In genomic region chr19:50203281-50204080, GRCh38 we compare ENCODE assay signal across 1 cellular context.
TF ChIP-seq lines count a peak whose summit lies in the region.

TSS of gene MYH14 (plus strand) at chr19:50203622. CDS start at chr19:50210366, 6,744 bp downstream.

TF ChIP-seq in IMR-90, 13 proteins besides CTCF, POLR2A, EP300 and RAD21 (continued from another document):
- no peak for TF ChIP-seq SMC3 (IDR thresholded peaks at IDR 0.05; ENCODE audit: low read depth, low read length)
- no peak for TF ChIP-seq USF2 (IDR thresholded peaks at IDR 0.05; ENCODE audit: low read depth, low read length)
- no peak for TF ChIP-seq CEBPB (IDR thresholded peaks at IDR 0.05; ENCODE audit: low read depth, low read length)
- no peak for TF ChIP-seq MAZ (IDR thresholded peaks at IDR 0.05; ENCODE audit: borderline replicate concordance, low read depth, low read length)
- TF ChIP-seq BHLHE40 (IDR thresholded peaks at IDR 0.05; ENCODE audit: low read depth, low read length), result no peak
- no peak for TF ChIP-seq MXI1 (IDR thresholded peaks at IDR 0.05; ENCODE audit: borderline replicate concordance, low read depth, low read length)
- TF ChIP-seq FOS (IDR thresholded peaks at IDR 0.05; ENCODE audit: low read depth, low read length), result no peak
